1 cellular context compared by ENCODE assay signal in the genomic region with DNA sequence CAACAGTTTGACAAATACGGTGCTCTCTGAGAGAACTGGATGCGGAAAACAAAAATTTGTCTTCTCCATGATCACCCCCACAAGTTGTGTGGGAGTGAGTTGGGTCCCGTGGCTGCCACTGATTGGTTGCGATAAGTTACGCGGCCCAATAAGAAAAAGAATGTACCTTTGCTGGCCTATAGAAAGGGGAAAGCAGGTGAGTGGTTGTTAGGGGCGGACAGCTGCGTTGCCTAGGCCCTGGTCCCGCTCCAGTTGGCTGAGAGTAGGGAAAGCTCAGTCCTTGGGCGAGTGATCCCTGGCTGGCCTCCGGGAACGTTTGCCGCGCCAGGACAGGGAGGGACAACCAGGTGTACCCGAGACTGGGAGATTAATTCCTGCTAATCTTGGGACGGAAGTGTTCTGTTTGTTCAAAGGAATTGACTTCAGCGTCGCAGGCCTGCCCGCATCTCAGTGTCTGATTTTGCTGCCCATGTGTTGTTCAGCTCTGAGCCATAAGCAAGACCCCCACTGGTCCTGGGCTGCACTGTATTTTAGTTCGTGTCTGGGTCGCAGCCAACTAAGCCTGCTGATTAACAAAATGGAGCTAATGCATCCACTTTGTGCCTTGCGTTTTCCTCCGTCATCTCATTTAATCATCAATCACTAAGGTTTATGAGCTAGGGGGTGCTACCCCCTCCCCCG.
A peak's percentile ranks its signal among the peaks of the same experiment; 100 is the strongest.
TF ChIP-seq lines count a peak whose summit lies in the region.

No MANE protein-coding gene starts in this region.

TF ChIP-seq in K562, 482 proteins besides CTCF, POLR2A, EP300 and RAD21 (continued from another document and continues in another):
- TF ChIP-seq, protein P1, sequence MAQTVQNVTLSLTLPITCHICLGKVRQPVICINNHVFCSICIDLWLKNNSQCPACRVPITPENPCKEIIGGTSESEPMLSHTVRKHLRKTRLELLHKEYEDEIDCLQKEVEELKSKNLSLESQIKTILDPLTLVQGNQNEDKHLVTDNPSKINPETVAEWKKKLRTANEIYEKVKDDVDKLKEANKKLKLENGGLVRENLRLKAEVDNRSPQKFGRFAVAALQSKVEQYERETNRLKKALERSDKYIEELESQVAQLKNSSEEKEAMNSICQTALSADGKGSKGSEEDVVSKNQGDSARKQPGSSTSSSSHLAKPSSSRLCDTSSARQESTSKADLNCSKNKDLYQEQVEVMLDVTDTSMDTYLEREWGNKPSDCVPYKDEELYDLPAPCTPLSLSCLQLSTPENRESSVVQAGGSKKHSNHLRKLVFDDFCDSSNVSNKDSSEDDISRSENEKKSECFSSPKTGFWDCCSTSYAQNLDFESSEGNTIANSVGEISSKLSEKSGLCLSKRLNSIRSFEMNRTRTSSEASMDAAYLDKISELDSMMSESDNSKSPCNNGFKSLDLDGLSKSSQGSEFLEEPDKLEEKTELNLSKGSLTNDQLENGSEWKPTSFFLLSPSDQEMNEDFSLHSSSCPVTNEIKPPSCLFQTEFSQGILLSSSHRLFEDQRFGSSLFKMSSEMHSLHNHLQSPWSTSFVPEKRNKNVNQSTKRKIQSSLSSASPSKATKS (CRISPR knock-in tag; IDR thresholded peaks at IDR 0.05): no peak
- TF ChIP-seq RBBP5 (IDR thresholded peaks at IDR 0.05; ENCODE audit: borderline replicate concordance, insufficient read depth, low read length, poor library complexity, severe bottlenecking): no peak
- TF ChIP-seq ZNF830 (CRISPR knock-in tag; IDR thresholded peaks at IDR 0.05): no peak
- TF ChIP-seq ZNF347 (CRISPR knock-in tag; IDR thresholded peaks at IDR 0.05; ENCODE audit: low read depth): no peak
- no peak for TF ChIP-seq KLF6 (CRISPR knock-in tag; IDR thresholded peaks at IDR 0.05; ENCODE audit: borderline replicate concordance)
- no peak for TF ChIP-seq SREBF2 (CRISPR knock-in tag; IDR thresholded peaks at IDR 0.05)
- TF ChIP-seq TCF7L2 (IDR thresholded peaks at IDR 0.05; ENCODE audit: low read depth, low read length): peak; percentile 73
- peak; percentile 77; the same call in 1 of the 2 replicates for TF ChIP-seq LCOR (CRISPR knock-in tag; IDR thresholded peaks at IDR 0.05)
- no peak for TF ChIP-seq SRSF1 (IDR thresholded peaks at IDR 0.05; ENCODE audit: low read depth, low read length)
- TF ChIP-seq, protein P2, sequence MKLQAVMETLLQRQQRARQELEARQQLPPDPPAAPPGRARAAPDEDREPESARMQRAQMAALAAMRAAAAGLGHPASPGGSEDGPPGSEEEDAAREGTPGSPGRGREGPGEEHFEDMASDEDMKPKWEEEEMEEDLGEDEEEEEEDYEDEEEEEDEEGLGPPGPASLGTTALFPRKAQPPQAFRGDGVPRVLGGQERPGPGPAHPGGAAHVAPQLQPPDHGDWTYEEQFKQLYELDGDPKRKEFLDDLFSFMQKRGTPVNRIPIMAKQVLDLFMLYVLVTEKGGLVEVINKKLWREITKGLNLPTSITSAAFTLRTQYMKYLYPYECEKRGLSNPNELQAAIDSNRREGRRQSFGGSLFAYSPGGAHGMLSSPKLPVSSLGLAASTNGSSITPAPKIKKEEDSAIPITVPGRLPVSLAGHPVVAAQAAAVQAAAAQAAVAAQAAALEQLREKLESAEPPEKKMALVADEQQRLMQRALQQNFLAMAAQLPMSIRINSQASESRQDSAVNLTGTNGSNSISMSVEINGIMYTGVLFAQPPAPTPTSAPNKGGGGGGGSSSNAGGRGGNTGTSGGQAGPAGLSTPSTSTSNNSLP (IDR thresholded peaks at IDR 0.05; ENCODE audit: borderline replicate concordance, low read depth, low read length): no peak; the same call in 1 of the 2 replicates
- TF ChIP-seq NBN (IDR thresholded peaks at IDR 0.05; ENCODE audit: low read depth): no peak
- TF ChIP-seq CBX2 (IDR thresholded peaks at IDR 0.05; ENCODE audit: insufficient read depth, low read length, poor library complexity, severe bottlenecking): no peak
- peak; percentile 72 for TF ChIP-seq MBD2 (IDR thresholded peaks at IDR 0.05; ENCODE audit: borderline replicate concordance, low read depth)
- 0 out of 2 replicates have a peak, but pooled peaks have one; percentile 13 for TF ChIP-seq MTA3 (IDR thresholded peaks at IDR 0.05; ENCODE audit: borderline replicate concordance)
- no peak for TF ChIP-seq ZNF586 (CRISPR knock-in tag; conservative IDR thresholded peaks at IDR 0.05)
- TF ChIP-seq ZNF699 (CRISPR knock-in tag; IDR thresholded peaks at IDR 0.05; ENCODE audit: insufficient replicate concordance): no peak
- TF ChIP-seq, protein P3, sequence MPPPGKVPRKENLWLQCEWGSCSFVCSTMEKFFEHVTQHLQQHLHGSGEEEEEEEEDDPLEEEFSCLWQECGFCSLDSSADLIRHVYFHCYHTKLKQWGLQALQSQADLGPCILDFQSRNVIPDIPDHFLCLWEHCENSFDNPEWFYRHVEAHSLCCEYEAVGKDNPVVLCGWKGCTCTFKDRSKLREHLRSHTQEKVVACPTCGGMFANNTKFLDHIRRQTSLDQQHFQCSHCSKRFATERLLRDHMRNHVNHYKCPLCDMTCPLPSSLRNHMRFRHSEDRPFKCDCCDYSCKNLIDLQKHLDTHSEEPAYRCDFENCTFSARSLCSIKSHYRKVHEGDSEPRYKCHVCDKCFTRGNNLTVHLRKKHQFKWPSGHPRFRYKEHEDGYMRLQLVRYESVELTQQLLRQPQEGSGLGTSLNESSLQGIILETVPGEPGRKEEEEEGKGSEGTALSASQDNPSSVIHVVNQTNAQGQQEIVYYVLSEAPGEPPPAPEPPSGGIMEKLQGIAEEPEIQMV (tag; conservative IDR thresholded peaks at IDR 0.05; ENCODE audit: low read depth): no peak
- no peak for TF ChIP-seq RBM17 (IDR thresholded peaks at IDR 0.05; ENCODE audit: borderline replicate concordance, low read depth, low read length)
- TF ChIP-seq, protein P4, sequence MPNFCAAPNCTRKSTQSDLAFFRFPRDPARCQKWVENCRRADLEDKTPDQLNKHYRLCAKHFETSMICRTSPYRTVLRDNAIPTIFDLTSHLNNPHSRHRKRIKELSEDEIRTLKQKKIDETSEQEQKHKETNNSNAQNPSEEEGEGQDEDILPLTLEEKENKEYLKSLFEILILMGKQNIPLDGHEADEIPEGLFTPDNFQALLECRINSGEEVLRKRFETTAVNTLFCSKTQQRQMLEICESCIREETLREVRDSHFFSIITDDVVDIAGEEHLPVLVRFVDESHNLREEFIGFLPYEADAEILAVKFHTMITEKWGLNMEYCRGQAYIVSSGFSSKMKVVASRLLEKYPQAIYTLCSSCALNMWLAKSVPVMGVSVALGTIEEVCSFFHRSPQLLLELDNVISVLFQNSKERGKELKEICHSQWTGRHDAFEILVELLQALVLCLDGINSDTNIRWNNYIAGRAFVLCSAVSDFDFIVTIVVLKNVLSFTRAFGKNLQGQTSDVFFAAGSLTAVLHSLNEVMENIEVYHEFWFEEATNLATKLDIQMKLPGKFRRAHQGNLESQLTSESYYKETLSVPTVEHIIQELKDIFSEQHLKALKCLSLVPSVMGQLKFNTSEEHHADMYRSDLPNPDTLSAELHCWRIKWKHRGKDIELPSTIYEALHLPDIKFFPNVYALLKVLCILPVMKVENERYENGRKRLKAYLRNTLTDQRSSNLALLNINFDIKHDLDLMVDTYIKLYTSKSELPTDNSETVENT (CRISPR knock-in tag; IDR thresholded peaks at IDR 0.05): peak; percentile 64
- peak; percentile 90 for TF ChIP-seq FOS (IDR thresholded peaks at IDR 0.05; ENCODE audit: extremely low read depth, insufficient read length)
- no peak for TF ChIP-seq SNIP1 (IDR thresholded peaks at IDR 0.05; ENCODE audit: low read depth)
- peak in 1 of 2 experiments; percentile 6; a peak in 1 of 4 replicates for TF ChIP-seq HDAC1 (IDR thresholded peaks at IDR 0.05)
- TF ChIP-seq NCOR1 (IDR thresholded peaks at IDR 0.05): no peak
- no peak for TF ChIP-seq SRSF3 (IDR thresholded peaks at IDR 0.05; ENCODE audit: insufficient read depth, low read length)
- TF ChIP-seq RNF2 (IDR thresholded peaks at IDR 0.05): 0 out of 2 replicates have a peak, but pooled peaks have one; percentile 37
- no peak for TF ChIP-seq CCAR2 (IDR thresholded peaks at IDR 0.05; ENCODE audit: low read depth, low read length)
- peak; percentile 94 for TF ChIP-seq MXI1 (IDR thresholded peaks at IDR 0.05; ENCODE audit: low read depth, low read length)
- TF ChIP-seq HOXB6 (CRISPR knock-in tag; IDR thresholded peaks at IDR 0.05; ENCODE audit: borderline replicate concordance): no peak
- TF ChIP-seq, protein P5, sequence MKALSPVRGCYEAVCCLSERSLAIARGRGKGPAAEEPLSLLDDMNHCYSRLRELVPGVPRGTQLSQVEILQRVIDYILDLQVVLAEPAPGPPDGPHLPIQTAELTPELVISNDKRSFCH (CRISPR knock-in tag; IDR thresholded peaks at IDR 0.05): no peak
- TF ChIP-seq, protein P5 (tag; IDR thresholded peaks at IDR 0.05): 0 out of 2 replicates have a peak, but pooled peaks have one; percentile 34
- TF ChIP-seq SRSF7 (optimal IDR thresholded peaks at IDR 0.05; ENCODE audit: low read depth, low read length): no peak
- TF ChIP-seq PML (IDR thresholded peaks at IDR 0.05; ENCODE audit: low read length): no peak
- TF ChIP-seq, protein P6, sequence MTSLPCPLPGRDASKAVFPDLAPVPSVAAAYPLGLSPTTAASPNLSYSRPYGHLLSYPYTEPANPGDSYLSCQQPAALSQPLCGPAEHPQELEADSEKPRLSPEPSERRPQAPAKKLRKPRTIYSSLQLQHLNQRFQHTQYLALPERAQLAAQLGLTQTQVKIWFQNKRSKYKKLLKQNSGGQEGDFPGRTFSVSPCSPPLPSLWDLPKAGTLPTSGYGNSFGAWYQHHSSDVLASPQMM (CRISPR knock-in tag; IDR thresholded peaks at IDR 0.05): no peak
- TF ChIP-seq CSDE1 (IDR thresholded peaks at IDR 0.05): peak in 1 of 2 experiments; percentile 89; a peak in 2 of 4 replicates
- no peak for TF ChIP-seq RBM22 (IDR thresholded peaks at IDR 0.05; ENCODE audit: low read depth, low read length, poor library complexity, severe bottlenecking)
- TF ChIP-seq ZBTB1 (CRISPR knock-in tag; IDR thresholded peaks at IDR 0.05; ENCODE audit: borderline replicate concordance, low read depth): no peak
- peak; percentile 19 for TF ChIP-seq MEIS2 (IDR thresholded peaks at IDR 0.05; ENCODE audit: partially characterized antibody)
- no peak for TF ChIP-seq ZNF133 (CRISPR knock-in tag; IDR thresholded peaks at IDR 0.05)
- TF ChIP-seq, protein P7, sequence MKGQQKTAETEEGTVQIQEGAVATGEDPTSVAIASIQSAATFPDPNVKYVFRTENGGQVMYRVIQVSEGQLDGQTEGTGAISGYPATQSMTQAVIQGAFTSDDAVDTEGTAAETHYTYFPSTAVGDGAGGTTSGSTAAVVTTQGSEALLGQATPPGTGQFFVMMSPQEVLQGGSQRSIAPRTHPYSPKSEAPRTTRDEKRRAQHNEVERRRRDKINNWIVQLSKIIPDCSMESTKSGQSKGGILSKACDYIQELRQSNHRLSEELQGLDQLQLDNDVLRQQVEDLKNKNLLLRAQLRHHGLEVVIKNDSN (CRISPR knock-in tag; IDR thresholded peaks at IDR 0.05): peak; percentile 46
- TF ChIP-seq BMI1 (IDR thresholded peaks at IDR 0.05; ENCODE audit: low read length): peak; percentile 89
- no peak for TF ChIP-seq ZNF384 (IDR thresholded peaks at IDR 0.05; ENCODE audit: low read depth, low read length)
- TF ChIP-seq, protein P8, sequence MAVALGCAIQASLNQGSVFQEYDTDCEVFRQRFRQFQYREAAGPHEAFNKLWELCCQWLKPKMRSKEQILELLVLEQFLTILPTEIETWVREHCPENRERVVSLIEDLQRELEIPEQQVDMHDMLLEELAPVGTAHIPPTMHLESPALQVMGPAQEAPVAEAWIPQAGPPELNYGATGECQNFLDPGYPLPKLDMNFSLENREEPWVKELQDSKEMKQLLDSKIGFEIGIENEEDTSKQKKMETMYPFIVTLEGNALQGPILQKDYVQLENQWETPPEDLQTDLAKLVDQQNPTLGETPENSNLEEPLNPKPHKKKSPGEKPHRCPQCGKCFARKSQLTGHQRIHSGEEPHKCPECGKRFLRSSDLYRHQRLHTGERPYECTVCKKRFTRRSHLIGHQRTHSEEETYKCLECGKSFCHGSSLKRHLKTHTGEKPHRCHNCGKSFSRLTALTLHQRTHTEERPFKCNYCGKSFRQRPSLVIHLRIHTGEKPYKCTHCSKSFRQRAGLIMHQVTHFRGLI (CRISPR knock-in tag; IDR thresholded peaks at IDR 0.05): no peak
- TF ChIP-seq GTF2E2 (tag; IDR thresholded peaks at IDR 0.05): 0 out of 2 replicates have a peak, but pooled peaks have one; percentile 71
- no peak for TF ChIP-seq HDAC3 (IDR thresholded peaks at IDR 0.05; ENCODE audit: borderline replicate concordance, partially characterized antibody)
- TF ChIP-seq, protein P9, sequence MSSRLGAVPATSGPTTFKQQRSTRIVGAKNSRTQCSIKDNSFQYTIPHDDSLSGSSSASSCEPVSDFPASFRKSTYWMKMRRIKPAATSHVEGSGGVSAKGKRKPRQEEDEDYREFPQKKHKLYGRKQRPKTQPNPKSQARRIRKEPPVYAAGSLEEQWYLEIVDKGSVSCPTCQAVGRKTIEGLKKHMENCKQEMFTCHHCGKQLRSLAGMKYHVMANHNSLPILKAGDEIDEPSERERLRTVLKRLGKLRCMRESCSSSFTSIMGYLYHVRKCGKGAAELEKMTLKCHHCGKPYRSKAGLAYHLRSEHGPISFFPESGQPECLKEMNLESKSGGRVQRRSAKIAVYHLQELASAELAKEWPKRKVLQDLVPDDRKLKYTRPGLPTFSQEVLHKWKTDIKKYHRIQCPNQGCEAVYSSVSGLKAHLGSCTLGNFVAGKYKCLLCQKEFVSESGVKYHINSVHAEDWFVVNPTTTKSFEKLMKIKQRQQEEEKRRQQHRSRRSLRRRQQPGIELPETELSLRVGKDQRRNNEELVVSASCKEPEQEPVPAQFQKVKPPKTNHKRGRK (tag; IDR thresholded peaks at IDR 0.05): no peak
- TF ChIP-seq, protein P10, sequence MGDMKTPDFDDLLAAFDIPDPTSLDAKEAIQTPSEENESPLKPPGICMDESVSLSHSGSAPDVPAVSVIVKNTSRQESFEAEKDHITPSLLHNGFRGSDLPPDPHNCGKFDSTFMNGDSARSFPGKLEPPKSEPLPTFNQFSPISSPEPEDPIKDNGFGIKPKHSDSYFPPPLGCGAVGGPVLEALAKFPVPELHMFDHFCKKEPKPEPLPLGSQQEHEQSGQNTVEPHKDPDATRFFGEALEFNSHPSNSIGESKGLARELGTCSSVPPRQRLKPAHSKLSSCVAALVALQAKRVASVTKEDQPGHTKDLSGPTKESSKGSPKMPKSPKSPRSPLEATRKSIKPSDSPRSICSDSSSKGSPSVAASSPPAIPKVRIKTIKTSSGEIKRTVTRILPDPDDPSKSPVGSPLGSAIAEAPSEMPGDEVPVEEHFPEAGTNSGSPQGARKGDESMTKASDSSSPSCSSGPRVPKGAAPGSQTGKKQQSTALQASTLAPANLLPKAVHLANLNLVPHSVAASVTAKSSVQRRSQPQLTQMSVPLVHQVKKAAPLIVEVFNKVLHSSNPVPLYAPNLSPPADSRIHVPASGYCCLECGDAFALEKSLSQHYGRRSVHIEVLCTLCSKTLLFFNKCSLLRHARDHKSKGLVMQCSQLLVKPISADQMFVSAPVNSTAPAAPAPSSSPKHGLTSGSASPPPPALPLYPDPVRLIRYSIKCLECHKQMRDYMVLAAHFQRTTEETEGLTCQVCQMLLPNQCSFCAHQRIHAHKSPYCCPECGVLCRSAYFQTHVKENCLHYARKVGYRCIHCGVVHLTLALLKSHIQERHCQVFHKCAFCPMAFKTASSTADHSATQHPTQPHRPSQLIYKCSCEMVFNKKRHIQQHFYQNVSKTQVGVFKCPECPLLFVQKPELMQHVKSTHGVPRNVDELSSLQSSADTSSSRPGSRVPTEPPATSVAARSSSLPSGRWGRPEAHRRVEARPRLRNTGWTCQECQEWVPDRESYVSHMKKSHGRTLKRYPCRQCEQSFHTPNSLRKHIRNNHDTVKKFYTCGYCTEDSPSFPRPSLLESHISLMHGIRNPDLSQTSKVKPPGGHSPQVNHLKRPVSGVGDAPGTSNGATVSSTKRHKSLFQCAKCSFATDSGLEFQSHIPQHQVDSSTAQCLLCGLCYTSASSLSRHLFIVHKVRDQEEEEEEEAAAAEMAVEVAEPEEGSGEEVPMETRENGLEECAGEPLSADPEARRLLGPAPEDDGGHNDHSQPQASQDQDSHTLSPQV (IDR thresholded peaks at IDR 0.05): peak; percentile 75; the same call in 1 of the 2 replicates
